Comparison of ENCODE assay signal across 1 cellular context in genomic region chr14:54754623-54755386, GRCh38.
TF ChIP-seq lines count a peak whose summit lies in the region.

No MANE protein-coding gene starts in this region.

TF ChIP-seq in K562, 482 proteins besides CTCF, POLR2A, EP300 and RAD21 (continued from another document and continues in another):
- TF ChIP-seq REST (CRISPR knock-in tag; IDR thresholded peaks at IDR 0.05; ENCODE audit: low read depth) (no peak), POLR2H (tag; IDR thresholded peaks at IDR 0.05; ENCODE audit: low read depth) (peak; percentile 31; the same call in 1 of the 2 replicates), FOXK2 (conservative IDR thresholded peaks at IDR 0.05 in 1 of 2, IDR thresholded peaks at IDR 0.05 in 1 of 2; ENCODE audit: low read depth in 2 of 2) (0 out of 4 replicates have a peak, but pooled peaks of 1 of the 2 experiments have one; percentile 19), ARID3A (IDR thresholded peaks at IDR 0.05; ENCODE audit: borderline replicate concordance, low read depth, low read length) (peak; percentile 96; the same call in 1 of the 2 replicates), CHD2 (IDR thresholded peaks at IDR 0.05; ENCODE audit: low read depth, low read length) (no peak), MLLT1 (IDR thresholded peaks at IDR 0.05) (peak; percentile 86 to 91), RNF219 (CRISPR knock-in tag; IDR thresholded peaks at IDR 0.05) (no peak), ETV1 (tag; conservative IDR thresholded peaks at IDR 0.05; ENCODE audit: low read depth) (no peak; the same call in 1 of the 2 replicates), SMC3 (conservative IDR thresholded peaks at IDR 0.05; ENCODE audit: insufficient read depth, low read depth, low read length) (no peak), NRF1 (conservative IDR thresholded peaks at IDR 0.05 in 1 of 2, IDR thresholded peaks at IDR 0.05 in 1 of 2) (peak in 1 of 2 experiments; percentile 24; a peak in 1 of 4 replicates), TFE3 (CRISPR knock-in tag; IDR thresholded peaks at IDR 0.05) (no peak), MNT (conservative IDR thresholded peaks at IDR 0.05) (peak; percentile 47 to 64), U2AF2 (optimal IDR thresholded peaks at IDR 0.05; ENCODE audit: low read depth, low read length) (no peak), MBD2 (IDR thresholded peaks at IDR 0.05; ENCODE audit: borderline replicate concordance, low read depth) (peak; percentile 86), NEUROD1 (IDR thresholded peaks at IDR 0.05; ENCODE audit: borderline replicate concordance, low read depth, low read length, partially characterized antibody) (peak; percentile 84), NFYB (IDR thresholded peaks at IDR 0.05; ENCODE audit: extremely low read depth, insufficient read length) (peak; percentile 26), THRAP3 (IDR thresholded peaks at IDR 0.05; ENCODE audit: borderline replicate concordance) (no peak), SLC30A9 (CRISPR knock-in tag; IDR thresholded peaks at IDR 0.05) (no peak), HCFC1 (IDR thresholded peaks at IDR 0.05; ENCODE audit: low read depth, low read length) (no peak), PML (IDR thresholded peaks at IDR 0.05; ENCODE audit: low read length) (peak; percentile 93), USF2 (CRISPR knock-in tag; IDR thresholded peaks at IDR 0.05) (no peak), ELF1 (tag; IDR thresholded peaks at IDR 0.05) (no peak), ZNF324 (CRISPR knock-in tag; IDR thresholded peaks at IDR 0.05) (no peak), ILK (tag; IDR thresholded peaks at IDR 0.05; ENCODE audit: borderline replicate concordance, low read depth) (no peak), GTF3C2 (IDR thresholded peaks at IDR 0.05; ENCODE audit: borderline replicate concordance, extremely low read depth, insufficient read length) (no peak), FOXK1 (CRISPR knock-in tag; IDR thresholded peaks at IDR 0.05; ENCODE audit: borderline replicate concordance) (no peak), SRSF3 (IDR thresholded peaks at IDR 0.05; ENCODE audit: insufficient read depth, low read length) (no peak), ETV6 (IDR thresholded peaks at IDR 0.05; ENCODE audit: borderline replicate concordance in 1 of 2, low read depth in 2 of 2, low read length in 1 of 2) (0 out of 4 replicates have a peak, but pooled peaks of 1 of the 2 experiments have one; percentile 12), ETV6 (CRISPR knock-in tag; IDR thresholded peaks at IDR 0.05; ENCODE audit: borderline replicate concordance) (no peak), NFIX (CRISPR knock-in tag; IDR thresholded peaks at IDR 0.05; ENCODE audit: low read depth) (no peak), ZNF76 (CRISPR knock-in tag; IDR thresholded peaks at IDR 0.05; ENCODE audit: borderline replicate concordance) (no peak), CEBPG (CRISPR knock-in tag; IDR thresholded peaks at IDR 0.05) (peak; percentile 75), CEBPG (tag; conservative IDR thresholded peaks at IDR 0.05 in 1 of 2, IDR thresholded peaks at IDR 0.05 in 1 of 2) (peak in 1 of 2 experiments; percentile 81; a peak in 2 of 4 replicates), FOXJ3 (CRISPR knock-in tag; IDR thresholded peaks at IDR 0.05) (no peak), HDAC8 (tag; IDR thresholded peaks at IDR 0.05) (no peak), GTF2F1 (IDR thresholded peaks at IDR 0.05; ENCODE audit: low read depth, low read length) (no peak), SNIP1 (IDR thresholded peaks at IDR 0.05; ENCODE audit: low read depth) (no peak), ERF (CRISPR knock-in tag; IDR thresholded peaks at IDR 0.05) (no peak), ZNF277 (CRISPR knock-in tag; IDR thresholded peaks at IDR 0.05; ENCODE audit: borderline replicate concordance) (no peak), ZNF431 (CRISPR knock-in tag; IDR thresholded peaks at IDR 0.05) (no peak), ATF4 (CRISPR knock-in tag; IDR thresholded peaks at IDR 0.05) (no peak), GABPA (tag; conservative IDR thresholded peaks at IDR 0.05; ENCODE audit: low read depth) (no peak)
